Comparison of ENCODE assay signal across 24 cellular contexts in genomic region chr1:91854852-91855251, GRCh38.
"Had no signal": no experiment of that assay in that cellular context is flagged by ENCODE, and none has a peak within 500 bp of the region (broad histone marks: within the 10 kb centered on the region; RNA-seq: fewer than 3 reads in every experiment).

No MANE protein-coding gene starts in this region.

- H3K27me3 Mint-ChIP-seq: activated B cell treated with CpG ODN at 0.5 μM for 24 hours; activated CD4-positive, alpha-beta T cell treated with anti-CD3 and anti-CD28 coated beads, Interleukin-2, amount 10 ng/mL, durations not matched to agents 24 days and 14 days; activated CD8-positive, alpha-beta memory T cell treated with anti-CD3 and anti-CD28 coated beads, Interleukin-2, amount 10 ng/mL, durations not matched to agents 7 days and 5 days; activated naive CD8-positive, alpha-beta T cell treated with anti-CD3 and anti-CD28 coated beads for 36 hours; IgD-negative memory B cell; T-helper 17 cell had no signal

- H3K27ac Mint-ChIP-seq: activated B cell treated with CpG ODN at 0.5 μM for 24 hours; activated CD4-positive, alpha-beta T cell treated with anti-CD3 and anti-CD28 coated beads, Interleukin-2, amount 10 ng/mL, durations not matched to agents 24 days and 14 days; activated CD8-positive, alpha-beta memory T cell treated with anti-CD3 and anti-CD28 coated beads, Interleukin-2, amount 10 ng/mL, durations not matched to agents 7 days and 5 days; activated naive CD8-positive, alpha-beta T cell treated with anti-CD3 and anti-CD28 coated beads for 36 hours; IgD-negative memory B cell; T-helper 17 cell had no signal

- H3K9me3 ChIP-seq: Peyer's patch had no signal

- H3K4me3 Mint-ChIP-seq: activated B cell treated with CpG ODN at 0.5 μM for 24 hours; activated CD4-positive, alpha-beta T cell treated with anti-CD3 and anti-CD28 coated beads, Interleukin-2, amount 10 ng/mL, durations not matched to agents 24 days and 14 days; activated CD8-positive, alpha-beta memory T cell treated with anti-CD3 and anti-CD28 coated beads, Interleukin-2, amount 10 ng/mL, durations not matched to agents 7 days and 5 days; activated naive CD8-positive, alpha-beta T cell treated with anti-CD3 and anti-CD28 coated beads for 36 hours; activated T-cell treated with anti-CD3 and anti-CD28 coated beads, Interleukin-2, amount 50 U/mL, for 4 hours; IgD-negative memory B cell; T-helper 17 cell had no signal

- ATAC-seq: activated CD8-positive, alpha-beta memory T cell treated with anti-CD3 and anti-CD28 coated beads, Interleukin-2, amount 10 ng/mL, durations not matched to agents 7 days and 5 days; activated T-cell treated with anti-CD3 and anti-CD28 coated beads, Interleukin-2, amount 50 U/mL, for 4 hours; T-helper 17 cell had no signal

- DNase-seq: activated B cell treated with CpG ODN at 0.5 μM for 24 hours; activated CD4-positive, alpha-beta T cell treated with anti-CD3 and anti-CD28 coated beads for 1 hour; activated CD4-positive, alpha-beta T cell treated with anti-CD3 and anti-CD28 coated beads, Interleukin-2, amount 10 ng/mL, durations not matched to agents 24 days and 14 days; activated CD4-positive, alpha-beta T cell treated with anti-CD3 and anti-CD28 coated beads, Interleukin-2, amount 50 U/mL, for 48 hours; activated CD8-positive, alpha-beta memory T cell treated with anti-CD3 and anti-CD28 coated beads, Interleukin-2, amount 10 ng/mL, durations not matched to agents 7 days and 5 days; activated effector memory CD4-positive, alpha-beta T cell treated with anti-CD3 and anti-CD28 coated beads, Interleukin-2, amount 50 U/mL, for 16 hours; activated naive CD4-positive, alpha-beta T cell treated with Interleukin-2 at 50 U/mL for 16 hours; activated naive CD8-positive, alpha-beta T cell treated with anti-CD3 and anti-CD28 coated beads for 36 hours; activated T-cell treated with anti-CD3 and anti-CD28 coated beads, Interleukin-2, amount 50 U/mL, for 4 hours; KG1; NCI-H1092; NCI-H1417; NCI-H1930; NCI-H2171; NCI-H2227 treated with DMSO at 0.1 percent for 48 hours; NCI-H446 treated with DMSO at 0.1 percent for 48 hours; NCI-H524 treated with DMSO at 0.1 percent for 48 hours; NCI-H748 treated with DMSO at 0.1 percent for 48 hours; NK-92 treated with Interleukin-12 subunit alpha and Interleukin-12 subunit beta, amount 100 ng/mL, for 24 hours; Peyer's patch; SHP77 treated with DMSO at 0.1 percent for 48 hours; T-helper 17 cell; T1000 had no signal

- H3K4me3 ChIP-seq: Peyer's patch had no signal

- H3K27me3 ChIP-seq: Peyer's patch had no signal

- H3K4me1 Mint-ChIP-seq: activated B cell treated with CpG ODN at 0.5 μM for 24 hours, IgD-negative memory B cell had no signal

- H3K27ac ChIP-seq: Peyer's patch had no signal

- H3K9me3 Mint-ChIP-seq: activated T-cell treated with anti-CD3 and anti-CD28 coated beads, Interleukin-2, amount 50 U/mL, for 4 hours had no signal

- H3K36me3 Mint-ChIP-seq: IgD-negative memory B cell had no signal
